In the genomic region with DNA sequence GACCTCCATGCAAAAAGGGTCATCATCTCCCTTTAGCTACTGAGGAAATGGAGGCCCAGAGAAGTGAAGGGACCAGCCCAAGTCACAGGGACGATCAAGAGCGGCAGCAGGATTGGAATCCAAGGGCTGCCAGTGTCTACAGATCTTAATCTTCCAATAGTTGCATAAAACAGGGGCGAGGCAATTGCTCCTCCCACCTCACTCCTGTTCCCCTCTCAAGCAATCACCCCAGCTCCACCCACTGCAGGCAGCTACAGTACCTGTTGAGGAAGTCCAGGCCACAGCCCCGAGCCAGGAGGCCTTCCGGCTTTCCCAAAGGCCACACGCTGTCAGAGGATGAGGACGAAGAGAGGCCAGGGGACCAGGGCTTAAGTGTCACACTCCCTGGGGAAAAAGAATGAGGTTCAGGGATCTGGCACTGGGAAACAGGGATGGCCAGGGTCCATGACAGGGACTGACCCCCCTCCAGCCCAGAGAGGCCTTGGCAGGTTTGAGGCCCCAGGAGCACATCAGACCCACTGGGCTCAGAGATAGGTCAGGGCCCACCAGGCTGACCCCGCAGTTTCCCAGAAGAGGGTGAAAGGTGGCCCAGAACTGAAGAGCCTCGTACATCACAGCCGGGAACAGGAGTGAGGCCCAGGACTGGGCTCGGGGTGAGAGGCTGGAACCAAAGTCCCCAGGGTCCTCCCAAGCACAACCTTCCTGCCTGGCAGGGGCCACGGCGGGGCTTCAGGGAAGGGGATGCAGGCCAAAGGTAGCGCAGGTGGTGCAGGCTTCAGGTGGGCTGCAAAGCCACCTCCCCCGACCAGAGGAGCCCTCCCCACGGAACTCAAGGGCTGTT, we compare ENCODE assay signal across 1 cellular context.
TF ChIP-seq lines count a peak whose summit lies in the region.

No MANE protein-coding gene starts in this region.

TF ChIP-seq in HepG2, 621 proteins besides CTCF, POLR2A, EP300 and RAD21 (continued from another document and continues in another):
- TF ChIP-seq, protein P1, sequence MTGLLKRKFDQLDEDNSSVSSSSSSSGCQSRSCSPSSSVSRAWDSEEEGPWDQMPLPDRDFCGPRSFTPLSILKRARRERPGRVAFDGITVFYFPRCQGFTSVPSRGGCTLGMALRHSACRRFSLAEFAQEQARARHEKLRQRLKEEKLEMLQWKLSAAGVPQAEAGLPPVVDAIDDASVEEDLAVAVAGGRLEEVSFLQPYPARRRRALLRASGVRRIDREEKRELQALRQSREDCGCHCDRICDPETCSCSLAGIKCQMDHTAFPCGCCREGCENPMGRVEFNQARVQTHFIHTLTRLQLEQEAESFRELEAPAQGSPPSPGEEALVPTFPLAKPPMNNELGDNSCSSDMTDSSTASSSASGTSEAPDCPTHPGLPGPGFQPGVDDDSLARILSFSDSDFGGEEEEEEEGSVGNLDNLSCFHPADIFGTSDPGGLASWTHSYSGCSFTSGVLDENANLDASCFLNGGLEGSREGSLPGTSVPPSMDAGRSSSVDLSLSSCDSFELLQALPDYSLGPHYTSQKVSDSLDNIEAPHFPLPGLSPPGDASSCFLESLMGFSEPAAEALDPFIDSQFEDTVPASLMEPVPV (CRISPR knock-in tag; IDR thresholded peaks at IDR 0.05), result no peak
- TF ChIP-seq, protein P2, sequence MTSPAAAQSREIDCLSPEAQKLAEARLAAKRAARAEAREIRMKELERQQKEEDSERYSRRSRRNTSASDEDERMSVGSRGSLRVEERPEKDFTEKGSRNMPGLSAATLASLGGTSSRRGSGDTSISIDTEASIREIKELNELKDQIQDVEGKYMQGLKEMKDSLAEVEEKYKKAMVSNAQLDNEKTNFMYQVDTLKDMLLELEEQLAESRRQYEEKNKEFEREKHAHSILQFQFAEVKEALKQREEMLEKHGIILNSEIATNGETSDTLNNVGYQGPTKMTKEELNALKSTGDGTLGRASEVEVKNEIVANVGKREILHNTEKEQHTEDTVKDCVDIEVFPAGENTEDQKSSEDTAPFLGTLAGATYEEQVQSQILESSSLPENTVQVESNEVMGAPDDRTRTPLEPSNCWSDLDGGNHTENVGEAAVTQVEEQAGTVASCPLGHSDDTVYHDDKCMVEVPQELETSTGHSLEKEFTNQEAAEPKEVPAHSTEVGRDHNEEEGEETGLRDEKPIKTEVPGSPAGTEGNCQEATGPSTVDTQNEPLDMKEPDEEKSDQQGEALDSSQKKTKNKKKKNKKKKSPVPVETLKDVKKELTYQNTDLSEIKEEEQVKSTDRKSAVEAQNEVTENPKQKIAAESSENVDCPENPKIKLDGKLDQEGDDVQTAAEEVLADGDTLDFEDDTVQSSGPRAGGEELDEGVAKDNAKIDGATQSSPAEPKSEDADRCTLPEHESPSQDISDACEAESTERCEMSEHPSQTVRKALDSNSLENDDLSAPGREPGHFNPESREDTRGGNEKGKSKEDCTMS (CRISPR knock-in tag; conservative IDR thresholded peaks at IDR 0.05), result no peak
- no peak for TF ChIP-seq MEF2D (CRISPR knock-in tag; IDR thresholded peaks at IDR 0.05)
- no peak for TF ChIP-seq KDM4B (CRISPR knock-in tag; IDR thresholded peaks at IDR 0.05)
- no peak for TF ChIP-seq FOXA1 (IDR thresholded peaks at IDR 0.05)
- no peak for TF ChIP-seq FOXA1 (CRISPR knock-in tag; IDR thresholded peaks at IDR 0.05)
- TF ChIP-seq MTF1 (CRISPR knock-in tag; IDR thresholded peaks at IDR 0.05), result no peak
- TF ChIP-seq MTA1 (CRISPR knock-in tag; IDR thresholded peaks at IDR 0.05; ENCODE audit: borderline replicate concordance), result no peak; the same call in 1 of the 2 replicates
- no peak for TF ChIP-seq FOXK2 (IDR thresholded peaks at IDR 0.05)
- no peak for TF ChIP-seq ZNF7 (CRISPR knock-in tag; IDR thresholded peaks at IDR 0.05)
- no peak for TF ChIP-seq PITX1 (CRISPR knock-in tag; IDR thresholded peaks at IDR 0.05)
- peak; percentile 36 for TF ChIP-seq ZNF430 (CRISPR knock-in tag; IDR thresholded peaks at IDR 0.05)
- peak; percentile 3; the same call in 1 of the 2 replicates for TF ChIP-seq HNF4A (CRISPR knock-in tag; IDR thresholded peaks at IDR 0.05)
- no peak for TF ChIP-seq JUNB (CRISPR knock-in tag; IDR thresholded peaks at IDR 0.05; ENCODE audit: borderline replicate concordance)
- TF ChIP-seq, protein P3, sequence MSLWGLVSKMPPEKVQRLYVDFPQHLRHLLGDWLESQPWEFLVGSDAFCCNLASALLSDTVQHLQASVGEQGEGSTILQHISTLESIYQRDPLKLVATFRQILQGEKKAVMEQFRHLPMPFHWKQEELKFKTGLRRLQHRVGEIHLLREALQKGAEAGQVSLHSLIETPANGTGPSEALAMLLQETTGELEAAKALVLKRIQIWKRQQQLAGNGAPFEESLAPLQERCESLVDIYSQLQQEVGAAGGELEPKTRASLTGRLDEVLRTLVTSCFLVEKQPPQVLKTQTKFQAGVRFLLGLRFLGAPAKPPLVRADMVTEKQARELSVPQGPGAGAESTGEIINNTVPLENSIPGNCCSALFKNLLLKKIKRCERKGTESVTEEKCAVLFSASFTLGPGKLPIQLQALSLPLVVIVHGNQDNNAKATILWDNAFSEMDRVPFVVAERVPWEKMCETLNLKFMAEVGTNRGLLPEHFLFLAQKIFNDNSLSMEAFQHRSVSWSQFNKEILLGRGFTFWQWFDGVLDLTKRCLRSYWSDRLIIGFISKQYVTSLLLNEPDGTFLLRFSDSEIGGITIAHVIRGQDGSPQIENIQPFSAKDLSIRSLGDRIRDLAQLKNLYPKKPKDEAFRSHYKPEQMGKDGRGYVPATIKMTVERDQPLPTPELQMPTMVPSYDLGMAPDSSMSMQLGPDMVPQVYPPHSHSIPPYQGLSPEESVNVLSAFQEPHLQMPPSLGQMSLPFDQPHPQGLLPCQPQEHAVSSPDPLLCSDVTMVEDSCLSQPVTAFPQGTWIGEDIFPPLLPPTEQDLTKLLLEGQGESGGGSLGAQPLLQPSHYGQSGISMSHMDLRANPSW (CRISPR knock-in tag; IDR thresholded peaks at IDR 0.05; ENCODE audit: borderline replicate concordance), result 0 out of 2 replicates have a peak, but pooled peaks have one; percentile 14
- no peak for TF ChIP-seq TSC22D2 (CRISPR knock-in tag; IDR thresholded peaks at IDR 0.05; ENCODE audit: borderline replicate concordance)
- TF ChIP-seq ZNF34 (CRISPR knock-in tag; IDR thresholded peaks at IDR 0.05; ENCODE audit: borderline replicate concordance), result no peak
- no peak for TF ChIP-seq DMAP1 (CRISPR knock-in tag; IDR thresholded peaks at IDR 0.05)
- no peak for TF ChIP-seq SP1 (IDR thresholded peaks at IDR 0.05)
- TF ChIP-seq SP1 (CRISPR knock-in tag; IDR thresholded peaks at IDR 0.05), result no peak
- TF ChIP-seq, protein P4, sequence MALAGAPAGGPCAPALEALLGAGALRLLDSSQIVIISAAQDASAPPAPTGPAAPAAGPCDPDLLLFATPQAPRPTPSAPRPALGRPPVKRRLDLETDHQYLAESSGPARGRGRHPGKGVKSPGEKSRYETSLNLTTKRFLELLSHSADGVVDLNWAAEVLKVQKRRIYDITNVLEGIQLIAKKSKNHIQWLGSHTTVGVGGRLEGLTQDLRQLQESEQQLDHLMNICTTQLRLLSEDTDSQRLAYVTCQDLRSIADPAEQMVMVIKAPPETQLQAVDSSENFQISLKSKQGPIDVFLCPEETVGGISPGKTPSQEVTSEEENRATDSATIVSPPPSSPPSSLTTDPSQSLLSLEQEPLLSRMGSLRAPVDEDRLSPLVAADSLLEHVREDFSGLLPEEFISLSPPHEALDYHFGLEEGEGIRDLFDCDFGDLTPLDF (CRISPR knock-in tag; IDR thresholded peaks at IDR 0.05), result no peak; the same call in 1 of the 2 replicates
- no peak for TF ChIP-seq YEATS2 (CRISPR knock-in tag; IDR thresholded peaks at IDR 0.05; ENCODE audit: borderline replicate concordance)
- TF ChIP-seq ZSCAN29 (CRISPR knock-in tag; conservative IDR thresholded peaks at IDR 0.05), result no peak
- TF ChIP-seq ZEB1 (IDR thresholded peaks at IDR 0.05; ENCODE audit: insufficient replicate concordance, low read depth), result peak; percentile 42
- TF ChIP-seq ZNF253 (CRISPR knock-in tag; IDR thresholded peaks at IDR 0.05; ENCODE audit: borderline replicate concordance), result no peak; the same call in none of the 2 replicates
- TF ChIP-seq PHF21A (CRISPR knock-in tag; IDR thresholded peaks at IDR 0.05), result no peak
- TF ChIP-seq DR1 (CRISPR knock-in tag; IDR thresholded peaks at IDR 0.05), result no peak
- TF ChIP-seq, protein P5, sequence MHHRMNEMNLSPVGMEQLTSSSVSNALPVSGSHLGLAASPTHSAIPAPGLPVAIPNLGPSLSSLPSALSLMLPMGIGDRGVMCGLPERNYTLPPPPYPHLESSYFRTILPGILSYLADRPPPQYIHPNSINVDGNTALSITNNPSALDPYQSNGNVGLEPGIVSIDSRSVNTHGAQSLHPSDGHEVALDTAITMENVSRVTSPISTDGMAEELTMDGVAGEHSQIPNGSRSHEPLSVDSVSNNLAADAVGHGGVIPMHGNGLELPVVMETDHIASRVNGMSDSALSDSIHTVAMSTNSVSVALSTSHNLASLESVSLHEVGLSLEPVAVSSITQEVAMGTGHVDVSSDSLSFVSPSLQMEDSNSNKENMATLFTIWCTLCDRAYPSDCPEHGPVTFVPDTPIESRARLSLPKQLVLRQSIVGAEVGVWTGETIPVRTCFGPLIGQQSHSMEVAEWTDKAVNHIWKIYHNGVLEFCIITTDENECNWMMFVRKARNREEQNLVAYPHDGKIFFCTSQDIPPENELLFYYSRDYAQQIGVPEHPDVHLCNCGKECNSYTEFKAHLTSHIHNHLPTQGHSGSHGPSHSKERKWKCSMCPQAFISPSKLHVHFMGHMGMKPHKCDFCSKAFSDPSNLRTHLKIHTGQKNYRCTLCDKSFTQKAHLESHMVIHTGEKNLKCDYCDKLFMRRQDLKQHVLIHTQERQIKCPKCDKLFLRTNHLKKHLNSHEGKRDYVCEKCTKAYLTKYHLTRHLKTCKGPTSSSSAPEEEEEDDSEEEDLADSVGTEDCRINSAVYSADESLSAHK (CRISPR knock-in tag; IDR thresholded peaks at IDR 0.05; ENCODE audit: borderline replicate concordance), result no peak
- TF ChIP-seq FOXO1 (CRISPR knock-in tag; IDR thresholded peaks at IDR 0.05), result no peak; the same call in 1 of the 2 replicates
- 0 out of 2 replicates have a peak, but pooled peaks have one; percentile 17 for TF ChIP-seq YEATS4 (CRISPR knock-in tag; IDR thresholded peaks at IDR 0.05; ENCODE audit: borderline replicate concordance)
- TF ChIP-seq, protein P6, sequence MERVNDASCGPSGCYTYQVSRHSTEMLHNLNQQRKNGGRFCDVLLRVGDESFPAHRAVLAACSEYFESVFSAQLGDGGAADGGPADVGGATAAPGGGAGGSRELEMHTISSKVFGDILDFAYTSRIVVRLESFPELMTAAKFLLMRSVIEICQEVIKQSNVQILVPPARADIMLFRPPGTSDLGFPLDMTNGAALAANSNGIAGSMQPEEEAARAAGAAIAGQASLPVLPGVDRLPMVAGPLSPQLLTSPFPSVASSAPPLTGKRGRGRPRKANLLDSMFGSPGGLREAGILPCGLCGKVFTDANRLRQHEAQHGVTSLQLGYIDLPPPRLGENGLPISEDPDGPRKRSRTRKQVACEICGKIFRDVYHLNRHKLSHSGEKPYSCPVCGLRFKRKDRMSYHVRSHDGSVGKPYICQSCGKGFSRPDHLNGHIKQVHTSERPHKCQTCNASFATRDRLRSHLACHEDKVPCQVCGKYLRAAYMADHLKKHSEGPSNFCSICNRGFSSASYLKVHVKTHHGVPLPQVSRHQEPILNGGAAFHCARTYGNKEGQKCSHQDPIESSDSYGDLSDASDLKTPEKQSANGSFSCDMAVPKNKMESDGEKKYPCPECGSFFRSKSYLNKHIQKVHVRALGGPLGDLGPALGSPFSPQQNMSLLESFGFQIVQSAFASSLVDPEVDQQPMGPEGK (CRISPR knock-in tag; IDR thresholded peaks at IDR 0.05), result no peak
- no peak for TF ChIP-seq ATF7 (IDR thresholded peaks at IDR 0.05)
- TF ChIP-seq ATF7 (CRISPR knock-in tag; IDR thresholded peaks at IDR 0.05), result no peak
- TF ChIP-seq NR1H2 (CRISPR knock-in tag; IDR thresholded peaks at IDR 0.05; ENCODE audit: borderline replicate concordance, low read depth), result no peak
- TF ChIP-seq ZNF367 (CRISPR knock-in tag; IDR thresholded peaks at IDR 0.05; ENCODE audit: borderline replicate concordance), result no peak
- TF ChIP-seq ZNF781 (CRISPR knock-in tag; IDR thresholded peaks at IDR 0.05; ENCODE audit: borderline replicate concordance, not compliant biosample characterization), result no peak
- TF ChIP-seq TBP (CRISPR knock-in tag; IDR thresholded peaks at IDR 0.05), result no peak
- TF ChIP-seq NCOA2 (CRISPR knock-in tag; IDR thresholded peaks at IDR 0.05), result no peak; the same call in 1 of the 2 replicates
- no peak for TF ChIP-seq NR3C1 (CRISPR knock-in tag; IDR thresholded peaks at IDR 0.05)
- no peak for TF ChIP-seq NR2C2 (CRISPR knock-in tag; IDR thresholded peaks at IDR 0.05; ENCODE audit: borderline replicate concordance)
- TF ChIP-seq ATRX (CRISPR knock-in tag; IDR thresholded peaks at IDR 0.05; ENCODE audit: borderline replicate concordance), result no peak
- TF ChIP-seq ZBTB3 (CRISPR knock-in tag; IDR thresholded peaks at IDR 0.05; ENCODE audit: borderline replicate concordance, low read depth), result no peak; the same call in 1 of the 2 replicates
- peak; percentile 88; the same call in 1 of the 2 replicates for TF ChIP-seq ZFY (CRISPR knock-in tag; IDR thresholded peaks at IDR 0.05)
- no peak for TF ChIP-seq ATAD3A (CRISPR knock-in tag; IDR thresholded peaks at IDR 0.05)
- TF ChIP-seq HMG20A (CRISPR knock-in tag; IDR thresholded peaks at IDR 0.05; ENCODE audit: borderline replicate concordance), result no peak
- no peak for TF ChIP-seq TRIM24 (CRISPR knock-in tag; IDR thresholded peaks at IDR 0.05)
- TF ChIP-seq ZNF879 (CRISPR knock-in tag; IDR thresholded peaks at IDR 0.05), result no peak
- TF ChIP-seq, protein P7, sequence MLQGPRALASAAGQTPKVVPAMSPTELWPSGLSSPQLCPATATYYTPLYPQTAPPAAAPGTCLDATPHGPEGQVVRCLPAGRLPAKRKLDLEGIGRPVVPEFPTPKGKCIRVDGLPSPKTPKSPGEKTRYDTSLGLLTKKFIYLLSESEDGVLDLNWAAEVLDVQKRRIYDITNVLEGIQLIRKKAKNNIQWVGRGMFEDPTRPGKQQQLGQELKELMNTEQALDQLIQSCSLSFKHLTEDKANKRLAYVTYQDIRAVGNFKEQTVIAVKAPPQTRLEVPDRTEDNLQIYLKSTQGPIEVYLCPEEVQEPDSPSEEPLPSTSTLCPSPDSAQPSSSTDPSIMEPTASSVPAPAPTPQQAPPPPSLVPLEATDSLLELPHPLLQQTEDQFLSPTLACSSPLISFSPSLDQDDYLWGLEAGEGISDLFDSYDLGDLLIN (CRISPR knock-in tag; IDR thresholded peaks at IDR 0.05; ENCODE audit: borderline replicate concordance), result no peak
- TF ChIP-seq, protein P8, sequence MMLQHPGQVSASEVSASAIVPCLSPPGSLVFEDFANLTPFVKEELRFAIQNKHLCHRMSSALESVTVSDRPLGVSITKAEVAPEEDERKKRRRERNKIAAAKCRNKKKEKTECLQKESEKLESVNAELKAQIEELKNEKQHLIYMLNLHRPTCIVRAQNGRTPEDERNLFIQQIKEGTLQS (CRISPR knock-in tag; IDR thresholded peaks at IDR 0.05), result no peak
- no peak for TF ChIP-seq CBX1 (IDR thresholded peaks at IDR 0.05; ENCODE audit: low read depth)
- TF ChIP-seq SIX1 (CRISPR knock-in tag; IDR thresholded peaks at IDR 0.05; ENCODE audit: borderline replicate concordance), result no peak
- no peak for TF ChIP-seq RCOR2 (CRISPR knock-in tag; IDR thresholded peaks at IDR 0.05)
- TF ChIP-seq HNRNPK (IDR thresholded peaks at IDR 0.05; ENCODE audit: low read depth, low read length, poor library complexity, severe bottlenecking), result no peak
- TF ChIP-seq SRF (IDR thresholded peaks at IDR 0.05; ENCODE audit: low read depth, low read length), result no peak
- no peak for TF ChIP-seq ZNF724P (CRISPR knock-in tag; IDR thresholded peaks at IDR 0.05; ENCODE audit: borderline replicate concordance)
- no peak for TF ChIP-seq FOXP1 (IDR thresholded peaks at IDR 0.05)
- TF ChIP-seq FOXP1 (CRISPR knock-in tag; IDR thresholded peaks at IDR 0.05), result no peak
- no peak for TF ChIP-seq RBM22 (optimal IDR thresholded peaks at IDR 0.05; ENCODE audit: low read length)
- TF ChIP-seq TCF7L2 (IDR thresholded peaks at IDR 0.05; ENCODE audit: low read depth, low read length), result no peak
- no peak for TF ChIP-seq RORA (CRISPR knock-in tag; IDR thresholded peaks at IDR 0.05)
